ENCODE assay signal across 8 cellular contexts in the genomic region with DNA sequence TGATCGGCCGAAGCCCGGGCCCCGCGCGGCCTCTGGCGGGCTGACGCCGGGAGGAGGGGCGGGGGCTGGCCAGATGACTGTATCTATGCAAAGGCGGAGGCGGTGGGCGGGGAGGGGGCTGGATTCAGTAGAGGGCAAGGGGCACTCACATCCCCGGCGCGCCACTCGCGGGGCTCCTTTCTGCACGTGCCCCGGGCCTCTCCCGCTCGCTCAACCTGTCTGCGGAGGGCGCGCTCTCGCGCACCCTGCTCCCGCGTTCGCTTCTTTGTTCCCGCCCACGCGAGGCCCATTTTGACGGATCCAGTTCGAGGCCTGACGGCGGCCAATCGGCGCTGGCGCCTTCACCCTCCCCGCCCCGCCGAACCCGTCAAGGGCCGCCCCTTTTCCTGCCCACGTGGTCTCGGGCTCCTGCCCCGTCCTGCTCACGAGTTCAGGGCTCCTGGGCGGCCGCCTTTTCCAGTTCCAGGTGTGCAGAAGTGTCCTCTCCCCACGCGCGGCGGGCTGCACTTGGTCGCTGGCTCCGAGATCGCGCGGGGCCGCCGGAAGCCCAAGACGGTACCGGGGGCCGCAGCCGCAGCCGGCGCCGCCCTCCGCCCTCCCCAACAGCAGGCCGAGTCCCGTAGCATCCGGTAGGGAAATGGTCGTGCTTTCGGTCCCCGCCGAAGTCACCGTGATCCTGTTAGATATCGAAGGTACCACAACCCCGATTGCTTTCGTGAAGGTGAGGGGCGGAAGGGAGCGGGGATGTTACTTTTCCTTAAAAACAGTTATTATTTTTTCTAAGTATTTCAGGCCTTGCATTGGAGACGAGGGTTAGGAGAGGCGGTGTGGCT. TPM values are rescaled to one million over a fixed set of nuclear protein-coding genes. Genes with fewer than 3 reads are reported as not detected.
DNase-seq lines count a peak whose midpoint lies in the region; ATAC-seq, FAIRE-seq and TF ChIP-seq lines count a peak whose summit lies in the region.

A gene (plus strand): TSS at position 398 of the 833 bp plus-strand sequence. CDS start 240 bp downstream, at position 638.
A gene (minus strand): TSS at position 270 of the 833 bp plus-strand sequence. CDS start 772 bp downstream, outside the sequence.

- H3K9me3 ChIP-seq in left ventricle myocardium inferior (replicated peaks) (no peaks in the 10 kb centered on the region), psoas muscle (no peaks in the 10 kb centered on the region)

- 0 to 1% (median 0%) methylated on average over 71 to 85 of the region's 85 CpGs for WGBS in psoas muscle, 3 donors

- ATAC-seq in HG02884 (IDR thresholded peaks at IDR 0.05; ENCODE audit: unreplicated experiment), result peak; percentile 70
- peak; percentile 85 to 86 (median 86) for ATAC-seq in psoas muscle

- peak within 1 kb of the TSS; percentile 99 for H3K27ac Mint-ChIP-seq in T-helper 1 cell treated with Interleukin-12 subunit alpha and Interleukin-12 subunit beta and Interleukin-4 antibody, amounts not matched to agents 30 μg/mL and 1 μg/mL, for 36 hours

- H3K27ac ChIP-seq in left ventricle myocardium inferior (replicated peaks), result peak within 1 kb of the TSS; percentile 98
- peak within 1 kb of the TSS; percentile 99 for H3K27ac ChIP-seq in psoas muscle

- H3K27me3 ChIP-seq in left ventricle myocardium inferior (ENCODE audit: low read depth), result no peaks in the 10 kb centered on the region
- no peaks in the 10 kb centered on the region for H3K27me3 ChIP-seq in psoas muscle (ENCODE audit: insufficient read depth in 3 of 3, low read length in 2 of 3)

- FAIRE-seq in urothelium cell line (lab: Jason Lieb, UNC), result peak; percentile 42

- intact Hi-C loops in left ventricle myocardium inferior (cut with micrococcal nuclease), result no loop called here
- intact Hi-C loops in psoas muscle (cut with DNase I), result loop anchor here (10.0 kb wide), 1 partner anchor 146 kb away; no protein-coding TSS in a partner anchor

- H3K4me1 ChIP-seq in left ventricle myocardium inferior (peaks cover 65% of the 10 kb centered on the region), psoas muscle (peaks cover 28% of the 10 kb centered on the region)

- peak within 1 kb of the TSS; percentile 100 for H3K4me3 Mint-ChIP-seq in T-helper 1 cell treated with Interleukin-12 subunit alpha and Interleukin-12 subunit beta and Interleukin-4 antibody, amounts not matched to agents 30 μg/mL and 1 μg/mL, for 36 hours

- H3K4me1 Mint-ChIP-seq in T-helper 1 cell treated with Interleukin-12 subunit alpha and Interleukin-12 subunit beta and Interleukin-4 antibody, amounts not matched to agents 30 μg/mL and 1 μg/mL, for 36 hours (ENCODE audit: low read depth), result peaks cover 51% of the 10 kb centered on the region

- TF ChIP-seq CTCF in GM13977 (IDR thresholded peaks at IDR 0.05; ENCODE audit: extremely low read depth, insufficient read depth, missing control alignments) (no peak), left ventricle myocardium inferior (IDR thresholded peaks at IDR 0.05; ENCODE audit: borderline replicate concordance) (peak; percentile 12), psoas muscle (IDR thresholded peaks at IDR 0.05) (no peak)

- no peaks in the 10 kb centered on the region for H3K27me3 Mint-ChIP-seq in T-helper 1 cell treated with Interleukin-12 subunit alpha and Interleukin-12 subunit beta and Interleukin-4 antibody, amounts not matched to agents 30 μg/mL and 1 μg/mL, for 36 hours (ENCODE audit: low read depth)

- H3K9me3 Mint-ChIP-seq in T-helper 1 cell treated with Interleukin-12 subunit alpha and Interleukin-12 subunit beta and Interleukin-4 antibody, amounts not matched to agents 30 μg/mL and 1 μg/mL, for 36 hours, result no peaks in the 10 kb centered on the region

- peaks cover 50% of the 10 kb centered on the region for H3K36me3 Mint-ChIP-seq in T-helper 1 cell treated with Interleukin-12 subunit alpha and Interleukin-12 subunit beta and Interleukin-4 antibody, amounts not matched to agents 30 μg/mL and 1 μg/mL, for 36 hours (ENCODE audit: low read depth)

- H3K4me3 ChIP-seq in left ventricle myocardium inferior (peak within 1 kb of the TSS; percentile 94), psoas muscle (peak within 1 kb of the TSS; percentile 81)

- DNase-seq in GM13977 (ENCODE audit: low spot score) (peak; percentile 96), NCI-H1694 (lab: John Stamatoyannopoulos, UW) (peak; percentile 82), amniotic stem cell (lab: John Stamatoyannopoulos, UW) (peak; percentile 93), left ventricle myocardium inferior (peak; percentile 96), psoas muscle (peak; percentile 96 to 97), urothelium cell line (ENCODE audit: low spot score) (peak; percentile 95)

- H3K36me3 ChIP-seq in left ventricle myocardium inferior (peaks cover 28% of the 10 kb centered on the region), psoas muscle (ENCODE audit: insufficient read depth in 1 of 2, low read depth in 1 of 2) (peaks cover 4 to 28% of the 10 kb centered on the region in 2 donors)

- in situ Hi-C loops in GM13977 (cut with MboI; ENCODE audit: low pct_unique_long_range_greater_than_20kb, low sequenced_read_pairs, unreplicated experiment), result no loop called here

RNA-seq across cellular contexts. Expression of the first gene that starts in this region (rescaled TPM):
- total RNA-seq in left ventricle myocardium inferior (16.2 TPM), psoas muscle (10 to 100 TPM in 3 of 4 donors, 1 to 10 TPM in 1; 9.1 to 15.3 (median 11.5) TPM)
- polyA plus RNA-seq in psoas muscle, result 10 to 100 TPM; 11.1 to 27.7 (median 14.8) TPM

RNA-seq across cellular contexts. Expression of the second gene that starts in this region (rescaled TPM):
- total RNA-seq in left ventricle myocardium inferior (93.5 TPM), psoas muscle (100 to 1,000 TPM; 145 to 379 (median 316) TPM)
- 100 to 1,000 TPM; 362 to 488 (median 370) TPM for polyA plus RNA-seq in psoas muscle

Comparison
In these comparisons a context has a peak if more than half of its experiments do, and no peak if none do; other contexts are left out.
1. Peak in every context shown above with its lines: DNase-seq, ATAC-seq, H3K4me3 ChIP-seq and H3K27ac ChIP-seq.